In genomic region chr7:139536158-139536557, GRCh38 we compare ENCODE assay signal across 1 cellular context.
TF ChIP-seq lines count a peak whose summit lies in the region.

No MANE protein-coding gene starts in this region.

TF ChIP-seq in K562, 482 proteins besides CTCF, POLR2A, EP300 and RAD21:
- TF ChIP-seq NRF1 (conservative IDR thresholded peaks at IDR 0.05 in 1 of 2, IDR thresholded peaks at IDR 0.05 in 1 of 2): peak; percentile 54 to 63
- no peak for TF ChIP-seq MEF2D (tag; conservative IDR thresholded peaks at IDR 0.05; ENCODE audit: low read depth)
TF ChIP-seq in K562: peak in this region for 1.
